Comparison of ENCODE assay signal across 23 cellular contexts in genomic region chr17:8504460-8505207, GRCh38.
A peak's percentile ranks its signal among the peaks of the same experiment; 100 is the strongest.
DNase-seq lines count a peak whose midpoint lies in the region; ATAC-seq and TF ChIP-seq lines count a peak whose summit lies in the region.
"Had no signal": no experiment of that assay in that cellular context is flagged by ENCODE, and none has a peak within 500 bp of the region (broad histone marks: within the 10 kb centered on the region; RNA-seq: fewer than 3 reads in every experiment).

No MANE protein-coding gene starts in this region.

- H4K8ac ChIP-seq in H9 (replicated peaks; ENCODE audit: insufficient read length, low read depth, low read length): no peak overlapping the region

- H3K23me2 ChIP-seq in H9 (ENCODE audit: insufficient read length, low read depth, low read length, poor library complexity, severe bottlenecking): no peaks in the 10 kb centered on the region

- H3K27me3 Mint-ChIP-seq in H9 (ENCODE audit: low read depth): no peaks in the 10 kb centered on the region
- no peaks in the 10 kb centered on the region for H3K27me3 Mint-ChIP-seq in chondrocyte (ENCODE audit: low read depth)
- no peaks in the 10 kb centered on the region for H3K27me3 Mint-ChIP-seq in mesothelial cell of epicardium (ENCODE audit: low read depth)
- H3K27me3 Mint-ChIP-seq in type B pancreatic cell: no peaks in the 10 kb centered on the region
- H3K27me3 Mint-ChIP-seq in GM23338 (ENCODE audit: insufficient read depth, low read depth, poor library complexity): peaks cover 12% of the 10 kb centered on the region

- H3K4me1 Mint-ChIP-seq in H9: no peaks in the 10 kb centered on the region
- peaks cover 8% of the 10 kb centered on the region for H3K4me1 Mint-ChIP-seq in chondrocyte (ENCODE audit: low read depth)
- no peaks in the 10 kb centered on the region for H3K4me1 Mint-ChIP-seq in mesothelial cell of epicardium
- no peaks in the 10 kb centered on the region for H3K4me1 Mint-ChIP-seq in type B pancreatic cell (ENCODE audit: unreplicated experiment)
- H3K4me1 Mint-ChIP-seq in GM23338: no peaks in the 10 kb centered on the region
- H3K4me1 Mint-ChIP-seq: CD14-positive monocyte; CD8-positive, alpha-beta memory T cell had no signal

- no peaks in the 10 kb centered on the region for H3K9me3 ChIP-seq in H9 (ENCODE audit: control insufficient read depth, low read depth, low read length)
- no peaks in the 10 kb centered on the region for H3K9me3 ChIP-seq in vagina
- H3K9me3 ChIP-seq: BE2C, SJCRH30 had no signal

- no peak for DNase-seq in H9
- DNase-seq in chondrocyte (ENCODE audit: low spot score): no peak
- no peak for DNase-seq in mesothelial cell of epicardium (ENCODE audit: low spot score in 2 of 2, unreplicated experiment in 2 of 2)
- no peak for DNase-seq in type B pancreatic cell (ENCODE audit: extremely low spot score, unreplicated experiment)
- DNase-seq in GM23338 (ENCODE audit: low spot score): no peak
- DNase-seq in vagina (ENCODE audit: extremely low spot score in 2 of 2): no peak
- no peak for DNase-seq in DMS114 treated with DMSO at 0.1 percent for 48 hours (lab: John Stamatoyannopoulos, UW; ENCODE audit: unreplicated experiment)
- DNase-seq: 8988T; ACHN; CD8-positive, alpha-beta memory T cell; DMS 273 treated with DMSO at 0.1 percent for 48 hours; DMS79 treated with DMSO at 0.1 percent for 48 hours; GF-D8; KBM-7; MV-4-11; NCI-H1105; NCI-H1436 treated with DMSO at 0.1 percent for 48 hours; NCI-H2029; NCI-H524 treated with DMSO at 0.1 percent for 48 hours; PC-9; SJCRH30 had no signal

- H3K79me2 ChIP-seq in H9 (ENCODE audit: insufficient read depth, low read length): no peaks in the 10 kb centered on the region
- H3K79me2 ChIP-seq in GM23338 (replicated peaks; ENCODE audit: insufficient read depth): no peaks in the 10 kb centered on the region

- no peak overlapping the region for H3K18ac ChIP-seq in H9 (ENCODE audit: insufficient read length, low read depth, low read length)

- H3K79me1 ChIP-seq in H9 (ENCODE audit: insufficient read depth, low read depth, low read length, poor library complexity, severe bottlenecking): no peaks in the 10 kb centered on the region

- H3K27ac ChIP-seq in H9 (ENCODE audit: insufficient read length, low read depth, low read length) (no peak overlapping the region), GM23338 (ENCODE audit: low read depth) (no peak overlapping the region), vagina (no peak overlapping the region)
- H3K27ac ChIP-seq: PC-9, SJCRH30 had no signal

- peaks cover 47 to 95% (median 93%) of the 10 kb centered on the region in 3 experiments for H3K36me3 Mint-ChIP-seq in H9 (ENCODE audit: insufficient read depth in 1 of 3, low read depth in 3 of 3)
- H3K36me3 Mint-ChIP-seq in chondrocyte (ENCODE audit: low read depth): peaks cover 57% of the 10 kb centered on the region
- peaks cover 50% of the 10 kb centered on the region for H3K36me3 Mint-ChIP-seq in mesothelial cell of epicardium
- H3K36me3 Mint-ChIP-seq in type B pancreatic cell: peaks cover 40% of the 10 kb centered on the region
- peaks cover 92% of the 10 kb centered on the region for H3K36me3 Mint-ChIP-seq in GM23338 (ENCODE audit: low read depth)
- H3K36me3 Mint-ChIP-seq: CD14-positive monocyte; CD8-positive, alpha-beta memory T cell had no signal

- H2AK5ac ChIP-seq in H9 (ENCODE audit: insufficient read length, low read length): no peak overlapping the region

- no peak overlapping the region for H4K91ac ChIP-seq in H9 (ENCODE audit: insufficient read length, low read depth, low read length)

- H2BK20ac ChIP-seq in H9 (ENCODE audit: low read depth, low read length, poor library complexity, severe bottlenecking): no peak overlapping the region

- H3K36me3 ChIP-seq in GM23338 (ENCODE audit: insufficient read depth): peaks cover 71% of the 10 kb centered on the region
- H3K36me3 ChIP-seq in vagina: peaks cover 0 to 31% of the 10 kb centered on the region in 2 donors

- H3K4me3 Mint-ChIP-seq in H9: no peak overlapping the region
- H3K4me3 Mint-ChIP-seq in chondrocyte (ENCODE audit: unreplicated experiment): no peak overlapping the region
- no peak overlapping the region for H3K4me3 Mint-ChIP-seq in mesothelial cell of epicardium
- H3K4me3 Mint-ChIP-seq in type B pancreatic cell: no peak overlapping the region
- no peak overlapping the region for H3K4me3 Mint-ChIP-seq in GM23338
- H3K4me3 Mint-ChIP-seq: CD14-positive monocyte; CD8-positive, alpha-beta memory T cell had no signal

- no peak overlapping the region for H3K9ac ChIP-seq in H9 (ENCODE audit: extremely low read depth, insufficient read length, low read length)

- H4K5ac ChIP-seq in H9 (ENCODE audit: insufficient read length, low read depth, low read length): no peak overlapping the region

- no peak overlapping the region for H3K14ac ChIP-seq in H9 (ENCODE audit: insufficient read depth, low read length)

- no peak overlapping the region for H3T11ph ChIP-seq in H9 (ENCODE audit: low read length)

- H3K23ac ChIP-seq in H9 (ENCODE audit: insufficient read length, low read depth, low read length): no peak overlapping the region

- H3F3A ChIP-seq in GM23338 (replicated peaks; ENCODE audit: low read depth): no peaks in the 10 kb centered on the region

- no CpG with 5 or more reads among the region's 18 CpGs for WGBS in H9 (ENCODE audit: extremely low coverage, insufficient read length, low lambda C conversion rate)

- H3K56ac ChIP-seq in H9 (ENCODE audit: insufficient read length, low read depth, low read length): no peak overlapping the region

- no peak overlapping the region for H2BK5ac ChIP-seq in H9 (ENCODE audit: insufficient read length, low read length)

- no peak overlapping the region for H2AFZ ChIP-seq in H9 (ENCODE audit: low read length)
- no peak overlapping the region for H2AFZ ChIP-seq in GM23338
- H2AFZ ChIP-seq: PC-9 had no signal

- H3K27ac Mint-ChIP-seq in H9: peak overlapping the region in 2 of 3 experiments; percentile 12 to 46; a peak in 3 of 7 replicates
- peak overlapping the region; percentile 38 for H3K27ac Mint-ChIP-seq in chondrocyte (ENCODE audit: unreplicated experiment)
- peak overlapping the region; percentile 10 for H3K27ac Mint-ChIP-seq in mesothelial cell of epicardium
- peak overlapping the region; percentile 37 for H3K27ac Mint-ChIP-seq in type B pancreatic cell
- H3K27ac Mint-ChIP-seq in GM23338: no peak overlapping the region
- H3K27ac Mint-ChIP-seq: CD14-positive monocyte had no signal

- no peak overlapping the region for H2BK120ac ChIP-seq in H9 (ENCODE audit: low read depth, low read length, poor library complexity, severe bottlenecking)

- H3K4me2 ChIP-seq in H9 (ENCODE audit: insufficient read depth, insufficient read length, low read length) (no peak overlapping the region), GM23338 (no peak overlapping the region)
- H3K4me2 ChIP-seq: PC-9 had no signal

- H3K4ac ChIP-seq in H9 (ENCODE audit: low read depth, low read length): no peak overlapping the region

- H3K9me2 ChIP-seq in GM23338 (ENCODE audit: insufficient read depth): no peaks in the 10 kb centered on the region

- no peak for TF ChIP-seq POLR2A in vagina (IDR thresholded peaks at IDR 0.05)

- no peaks in the 10 kb centered on the region for H3K9me3 Mint-ChIP-seq in H9
- no peaks in the 10 kb centered on the region for H3K9me3 Mint-ChIP-seq in chondrocyte (ENCODE audit: low read depth)
- H3K9me3 Mint-ChIP-seq in mesothelial cell of epicardium: no peaks in the 10 kb centered on the region
- H3K9me3 Mint-ChIP-seq in type B pancreatic cell: no peaks in the 10 kb centered on the region
- H3K9me3 Mint-ChIP-seq in GM23338: no peaks in the 10 kb centered on the region
- H3K9me3 Mint-ChIP-seq: CD8-positive, alpha-beta memory T cell had no signal

- no peaks in the 10 kb centered on the region for H3K27me3 ChIP-seq in H9 (ENCODE audit: insufficient read depth, low read length)
- no peaks in the 10 kb centered on the region for H3K27me3 ChIP-seq in GM23338 (ENCODE audit: insufficient read depth)
- H3K27me3 ChIP-seq in vagina: no peaks in the 10 kb centered on the region
- H3K27me3 ChIP-seq: BE2C, SJCRH30 had no signal

- TF ChIP-seq CTCF in H9 (conservative IDR thresholded peaks at IDR 0.05): no peak
- TF ChIP-seq CTCF in chondrocyte (IDR thresholded peaks at IDR 0.05): no peak
- TF ChIP-seq CTCF in mesothelial cell of epicardium (IDR thresholded peaks at IDR 0.05; ENCODE audit: unreplicated experiment): no peak
- TF ChIP-seq CTCF in type B pancreatic cell (conservative IDR thresholded peaks at IDR 0.05): no peak
- TF ChIP-seq CTCF in GM23338 (conservative IDR thresholded peaks at IDR 0.05; ENCODE audit: low read depth in 2 of 2): no peak
- no peak for TF ChIP-seq CTCF in vagina (IDR thresholded peaks at IDR 0.05)

- no peak for ATAC-seq in GM23338

- H3K4me1 ChIP-seq in H9 (ENCODE audit: insufficient read depth, low read length): no peaks in the 10 kb centered on the region
- no peaks in the 10 kb centered on the region for H3K4me1 ChIP-seq in GM23338 (ENCODE audit: insufficient read depth)
- H3K4me1 ChIP-seq in vagina: no peaks in the 10 kb centered on the region
- H3K4me1 ChIP-seq: BE2C, SJCRH30 had no signal

- H4K20me1 ChIP-seq in H9 (ENCODE audit: control insufficient read depth, insufficient read depth, insufficient read length) (no peaks in the 10 kb centered on the region), GM23338 (replicated peaks; ENCODE audit: insufficient read depth) (peaks cover 15% of the 10 kb centered on the region)

- H2BK15ac ChIP-seq in H9 (ENCODE audit: low read depth, low read length): no peak overlapping the region

- intact Hi-C loops in vagina (cut with DNase I): no loop called here

- H2BK12ac ChIP-seq in H9 (ENCODE audit: insufficient read length, low read depth, low read length): no peak overlapping the region

- H3K4me3 ChIP-seq in GM23338 (no peak overlapping the region), vagina (no peak overlapping the region)
- H3K4me3 ChIP-seq: PC-9, SJCRH30 had no signal

TF ChIP-seq in GM23338, 12 proteins besides CTCF, POLR2A, EP300 and RAD21 (continues in another document):
- TF ChIP-seq EZH2 (IDR thresholded peaks at IDR 0.05; ENCODE audit: low read depth, unreplicated experiment): no peak
